Comparison of ENCODE assay signal across 8 cellular contexts in the genomic region with DNA sequence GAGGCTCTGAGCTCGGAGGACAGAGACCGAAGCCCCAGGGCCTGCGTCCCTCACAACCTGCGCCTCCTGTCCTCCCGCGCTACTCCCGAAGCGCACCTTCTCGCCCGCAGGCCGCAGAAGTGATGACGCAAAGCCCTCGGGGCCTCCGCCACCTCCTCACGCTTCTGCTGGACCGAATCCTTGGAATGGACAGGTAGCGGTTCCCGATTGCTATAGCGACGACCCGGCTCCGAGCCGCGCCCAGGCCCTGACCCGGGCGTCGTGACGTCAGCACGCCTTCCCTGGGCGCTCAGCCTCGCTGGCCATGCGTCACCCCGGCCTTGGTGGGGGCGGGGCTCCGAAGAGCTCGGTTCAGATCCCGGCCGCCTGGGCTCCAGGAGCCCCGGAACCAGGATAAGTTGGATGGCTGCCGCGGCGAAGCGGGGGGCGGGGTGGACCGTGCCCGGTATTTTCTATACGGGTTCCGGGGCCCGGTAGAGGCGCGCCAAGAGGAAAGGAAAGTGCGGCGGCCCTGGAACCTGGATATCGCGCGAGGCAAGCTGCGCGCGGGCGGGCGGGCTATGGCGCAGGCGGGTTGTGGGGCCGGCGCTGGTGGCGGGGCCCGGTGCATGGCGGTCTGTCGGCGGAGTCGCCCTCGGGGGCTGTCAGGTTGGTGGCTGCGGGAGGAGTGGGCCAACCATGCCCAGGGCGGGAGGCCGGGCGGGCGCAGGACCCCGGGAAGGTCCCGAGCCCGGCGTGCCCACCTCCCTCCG. TPM values are rescaled to one million over a fixed set of nuclear protein-coding genes. Genes with fewer than 3 reads are reported as not detected.
A peak's percentile ranks its signal among the peaks of the same experiment; 100 is the strongest.
DNase-seq lines count a peak whose midpoint lies in the region; ATAC-seq and TF ChIP-seq lines count a peak whose summit lies in the region.

A gene (plus strand): TSS at position 542 of the 752 bp plus-strand sequence. CDS start 21,417 bp downstream, outside the sequence.

- peak within 1 kb of the TSS; percentile 100 for H3K27ac ChIP-seq in left ventricle myocardium inferior (replicated peaks)
- peak within 1 kb of the TSS; percentile 87 to 94 for H3K27ac ChIP-seq in prostate gland
- peak within 1 kb of the TSS; percentile 94 for H3K27ac ChIP-seq in urinary bladder (ENCODE audit: low read depth)

- intact Hi-C loops in left ventricle myocardium inferior (cut with micrococcal nuclease) (no loop called here), prostate gland (cut with DNase I) (no loop called here)

- H3K36me3 Mint-ChIP-seq in T-helper 1 cell treated with Interleukin-12 subunit alpha and Interleukin-12 subunit beta and Interleukin-4 antibody, amounts not matched to agents 30 μg/mL and 1 μg/mL, for 36 hours (ENCODE audit: low read depth): peaks cover 2% of the 10 kb centered on the region

- DNase-seq in GM13976 (ENCODE audit: low spot score): peak; percentile 98
- peak; percentile 86 for DNase-seq in NCI-H1694 (lab: John Stamatoyannopoulos, UW)
- peak; percentile 94 for DNase-seq in amniotic stem cell (lab: John Stamatoyannopoulos, UW)
- DNase-seq in left ventricle myocardium inferior: peak; percentile 99
- DNase-seq in prostate gland (ENCODE audit: low spot score): peak; percentile 97

- H3K4me1 ChIP-seq in left ventricle myocardium inferior (peaks cover 65% of the 10 kb centered on the region), prostate gland (replicated peaks) (peaks cover 3% of the 10 kb centered on the region), urinary bladder (ENCODE audit: insufficient read depth) (peaks cover 2% of the 10 kb centered on the region)

- H3K27ac Mint-ChIP-seq in T-helper 1 cell treated with Interleukin-12 subunit alpha and Interleukin-12 subunit beta and Interleukin-4 antibody, amounts not matched to agents 30 μg/mL and 1 μg/mL, for 36 hours: peak within 1 kb of the TSS; percentile 91

- in situ Hi-C loops in GM13976 (cut with MboI; ENCODE audit: low sequenced_read_pairs, unreplicated experiment): no loop called here

- peak; percentile 58 for TF ChIP-seq CTCF in GM13976 (IDR thresholded peaks at IDR 0.05; ENCODE audit: borderline replicate concordance, control extremely low read depth, extremely low read depth, insufficient read depth, missing control alignments)
- no peak for TF ChIP-seq CTCF in left ventricle myocardium inferior (IDR thresholded peaks at IDR 0.05; ENCODE audit: borderline replicate concordance)
- TF ChIP-seq CTCF in prostate gland (IDR thresholded peaks at IDR 0.05): peak in 2 of 4 experiments; percentile 51 to 69

- peak within 1 kb of the TSS; percentile 95 for H3K4me3 Mint-ChIP-seq in T-helper 1 cell treated with Interleukin-12 subunit alpha and Interleukin-12 subunit beta and Interleukin-4 antibody, amounts not matched to agents 30 μg/mL and 1 μg/mL, for 36 hours

- peaks cover 33% of the 10 kb centered on the region for H3K4me1 Mint-ChIP-seq in T-helper 1 cell treated with Interleukin-12 subunit alpha and Interleukin-12 subunit beta and Interleukin-4 antibody, amounts not matched to agents 30 μg/mL and 1 μg/mL, for 36 hours (ENCODE audit: low read depth)

- H3K27me3 ChIP-seq in left ventricle myocardium inferior (ENCODE audit: low read depth) (no peaks in the 10 kb centered on the region), prostate gland (replicated peaks; ENCODE audit: insufficient read depth) (no peaks in the 10 kb centered on the region)

- H3K4me3 ChIP-seq in left ventricle myocardium inferior: peak within 1 kb of the TSS; percentile 94
- H3K4me3 ChIP-seq in prostate gland: peak within 1 kb of the TSS; percentile 54 to 92
- peak within 1 kb of the TSS; percentile 92 for H3K4me3 ChIP-seq in urinary bladder (ENCODE audit: low read depth, low read length)

- WGBS in prostate gland: 1% methylated on average over 34 of the region's 82 CpGs
- WGBS in urinary bladder: under 1% methylated on average over 82 of the region's 82 CpGs

- H3K27me3 Mint-ChIP-seq in T-helper 1 cell treated with Interleukin-12 subunit alpha and Interleukin-12 subunit beta and Interleukin-4 antibody, amounts not matched to agents 30 μg/mL and 1 μg/mL, for 36 hours (ENCODE audit: low read depth): no peaks in the 10 kb centered on the region

- ATAC-seq in HG02870 (IDR thresholded peaks at IDR 0.05; ENCODE audit: unreplicated experiment): peak; percentile 90

- TF ChIP-seq POLR2A in prostate gland (IDR thresholded peaks at IDR 0.05): peak; percentile 54

- no peaks in the 10 kb centered on the region for H3K9me3 Mint-ChIP-seq in T-helper 1 cell treated with Interleukin-12 subunit alpha and Interleukin-12 subunit beta and Interleukin-4 antibody, amounts not matched to agents 30 μg/mL and 1 μg/mL, for 36 hours

- H3K36me3 ChIP-seq in left ventricle myocardium inferior (no peaks in the 10 kb centered on the region), prostate gland (no peaks in the 10 kb centered on the region), urinary bladder (ENCODE audit: insufficient read depth) (no peaks in the 10 kb centered on the region)

- H3K9me3 ChIP-seq in left ventricle myocardium inferior (replicated peaks) (no peaks in the 10 kb centered on the region), prostate gland (no peaks in the 10 kb centered on the region)

RNA-seq across cellular contexts. Expression of the gene that starts here (rescaled TPM):
- 38.7 TPM for total RNA-seq in left ventricle myocardium inferior
- 10 to 100 TPM; 39.5 to 75.5 TPM for total RNA-seq in prostate gland
- total RNA-seq in urinary bladder: 14.5 TPM
- 27.8 TPM for polyA plus RNA-seq in urinary bladder

Comparison
In these comparisons a context has a peak if more than half of its experiments do, and no peak if none do; other contexts are left out.
1. Peak in every context shown above with its lines: DNase-seq, ATAC-seq, H3K4me3 ChIP-seq and H3K27ac ChIP-seq.